In genomic region chr2:190637903-190638618, GRCh38 we compare ENCODE assay signal across 11 cellular contexts. TPM values are rescaled to one million over a fixed set of nuclear protein-coding genes. Genes with fewer than 3 reads are reported as not detected.
DNase-seq lines count a peak whose midpoint lies in the region; ATAC-seq, FAIRE-seq and TF ChIP-seq lines count a peak whose summit lies in the region.
"Had no signal": no experiment of that assay in that cellular context is flagged by ENCODE, and none has a peak within 500 bp of the region (broad histone marks: within the 10 kb centered on the region; RNA-seq: fewer than 3 reads in every experiment).

No MANE protein-coding gene starts in this region.

- H3K4ac ChIP-seq in mesenchymal stem cell (ENCODE audit: low read depth in 1 of 2, low read length in 2 of 2), result peak overlapping the region in 1 of 2 experiments; percentile 32

- H3K27me3 Mint-ChIP-seq in activated naive CD8-positive, alpha-beta T cell treated with anti-CD3 and anti-CD28 coated beads for 36 hours, result no peaks in the 10 kb centered on the region

- H3K36me3 ChIP-seq in OCI-LY3 (replicated peaks; ENCODE audit: low read depth, low read length), result no peaks in the 10 kb centered on the region
- no peaks in the 10 kb centered on the region for H3K36me3 ChIP-seq in mesenchymal stem cell (ENCODE audit: control insufficient read depth in 1 of 2, insufficient read depth in 2 of 2, low read depth in 1 of 2, low read length in 2 of 2)
- no peaks in the 10 kb centered on the region for H3K36me3 ChIP-seq in suprapubic skin
- no peaks in the 10 kb centered on the region for H3K36me3 ChIP-seq in effector memory CD4-positive, alpha-beta T cell (ENCODE audit: control insufficient read depth, insufficient read depth, low read length)
- H3K36me3 ChIP-seq: MG63 had no signal

- H3K79me2 ChIP-seq in OCI-LY3 (ENCODE audit: low read length), result no peaks in the 10 kb centered on the region

- no peak overlapping the region for H3K23ac ChIP-seq in mesenchymal stem cell (ENCODE audit: low read length in 2 of 2)

- FAIRE-seq in RCC 7860 (lab: Jason Lieb, UNC), result no peak

- peak overlapping the region; percentile 32 to 50 for H2BK12ac ChIP-seq in mesenchymal stem cell (ENCODE audit: low read length in 2 of 2)

- TF ChIP-seq POLR2A in suprapubic skin (IDR thresholded peaks at IDR 0.05), result no peak

- no peaks in the 10 kb centered on the region for H3K79me1 ChIP-seq in mesenchymal stem cell (replicated peaks; ENCODE audit: low read length, poor library complexity, severe bottlenecking)

- no peak for ATAC-seq in HG03457 (IDR thresholded peaks at IDR 0.05; ENCODE audit: unreplicated experiment)

- no peak overlapping the region for H3K27ac Mint-ChIP-seq in activated naive CD8-positive, alpha-beta T cell treated with anti-CD3 and anti-CD28 coated beads for 36 hours

- H3K4me2 ChIP-seq in OCI-LY3 (ENCODE audit: low read length), result peak overlapping the region; percentile 31
- no peak overlapping the region for H3K4me2 ChIP-seq in mesenchymal stem cell (ENCODE audit: low read length, poor library complexity, severe bottlenecking)

- H2AFZ ChIP-seq in OCI-LY3 (ENCODE audit: low read depth, low read length) (peak overlapping the region; percentile 93), mesenchymal stem cell (ENCODE audit: low read depth, low read length) (no peak overlapping the region)

- H2BK15ac ChIP-seq in mesenchymal stem cell (ENCODE audit: low read depth, poor library complexity, severe bottlenecking), result no peak overlapping the region

- H3K9ac ChIP-seq in OCI-LY3 (ENCODE audit: low read length), result no peak overlapping the region
- H3K9ac ChIP-seq in mesenchymal stem cell (ENCODE audit: low read length), result peak overlapping the region; percentile 37

- H4K91ac ChIP-seq in mesenchymal stem cell (ENCODE audit: low read length), result peak overlapping the region; percentile 58

- no peak for TF ChIP-seq EP300 in suprapubic skin (IDR thresholded peaks at IDR 0.05)

- H3K18ac ChIP-seq in mesenchymal stem cell (ENCODE audit: low read depth in 1 of 2, low read length in 2 of 2), result peak overlapping the region; percentile 49 to 59

- no peak overlapping the region for H3K14ac ChIP-seq in mesenchymal stem cell (ENCODE audit: low read length in 2 of 2)

- peak overlapping the region; percentile 49 for H4K8ac ChIP-seq in mesenchymal stem cell (ENCODE audit: low read length)

- H3K9me3 Mint-ChIP-seq in activated naive CD8-positive, alpha-beta T cell treated with anti-CD3 and anti-CD28 coated beads for 36 hours, result no peaks in the 10 kb centered on the region

- no peak overlapping the region for H3K4me3 Mint-ChIP-seq in activated naive CD8-positive, alpha-beta T cell treated with anti-CD3 and anti-CD28 coated beads for 36 hours

- H3K4me1 Mint-ChIP-seq in activated naive CD8-positive, alpha-beta T cell treated with anti-CD3 and anti-CD28 coated beads for 36 hours, result peaks cover 4% of the 10 kb centered on the region

- H3K27me3 ChIP-seq in OCI-LY3 (ENCODE audit: low read depth, low read length), result no peaks in the 10 kb centered on the region
- H3K27me3 ChIP-seq in mesenchymal stem cell (ENCODE audit: control insufficient read depth in 1 of 2, insufficient read depth in 1 of 2, low read length in 2 of 2), result no peaks in the 10 kb centered on the region
- H3K27me3 ChIP-seq in suprapubic skin, result no peaks in the 10 kb centered on the region
- H3K27me3 ChIP-seq in effector memory CD4-positive, alpha-beta T cell (replicated peaks; ENCODE audit: control insufficient read depth, insufficient read depth, low read length, poor library complexity, severe bottlenecking), result no peaks in the 10 kb centered on the region
- H3K27me3 ChIP-seq: MG63 had no signal

- H3K36me3 Mint-ChIP-seq in activated naive CD8-positive, alpha-beta T cell treated with anti-CD3 and anti-CD28 coated beads for 36 hours, result no peaks in the 10 kb centered on the region

- peak overlapping the region; percentile 79 for H2AK5ac ChIP-seq in mesenchymal stem cell (ENCODE audit: low read length, severe bottlenecking)

- H3K4me1 ChIP-seq in OCI-LY3 (ENCODE audit: low read length) (peaks cover 20% of the 10 kb centered on the region), mesenchymal stem cell (ENCODE audit: control insufficient read depth, insufficient read depth, low read depth, low read length) (peaks cover 5% of the 10 kb centered on the region), suprapubic skin (peaks cover 19% of the 10 kb centered on the region)
- no peaks in the 10 kb centered on the region for H3K4me1 ChIP-seq in effector memory CD4-positive, alpha-beta T cell (ENCODE audit: control insufficient read depth, insufficient read depth, low read length, poor library complexity, severe bottlenecking)

- no peak for TF ChIP-seq CTCF in OCI-LY3 (IDR thresholded peaks at IDR 0.05; ENCODE audit: low read depth, low read length)
- TF ChIP-seq CTCF in coronary artery (IDR thresholded peaks at IDR 0.05), result no peak
- TF ChIP-seq CTCF in suprapubic skin (IDR thresholded peaks at IDR 0.05), result no peak

- DNase-seq in coronary artery (ENCODE audit: low spot score) (no peak), mesenchymal stem cell (peak; percentile 6), suprapubic skin (ENCODE audit: low spot score in 2 of 2) (no peak), RCC 7860 (ENCODE audit: low spot score) (no peak)
- DNase-seq in activated naive CD8-positive, alpha-beta T cell treated with anti-CD3 and anti-CD28 coated beads for 36 hours, result no peak
- DNase-seq in effector memory CD4-positive, alpha-beta T cell, result no peak
- DNase-seq: activated CD4-positive, alpha-beta T cell treated with anti-CD3 and anti-CD28 coated beads, Interleukin-2, amount 50 U/mL, for 4 hours; central memory CD4-positive, alpha-beta T cell; MG63 had no signal

- WGBS in mesenchymal stem cell, result 85% methylated on average over 8 of the region's 8 CpGs
- WGBS in suprapubic skin, result 63% methylated on average over 8 of the region's 8 CpGs

- no peak overlapping the region for H2BK5ac ChIP-seq in mesenchymal stem cell (ENCODE audit: low read depth, low read length, poor library complexity, severe bottlenecking)

- H2BK120ac ChIP-seq in mesenchymal stem cell (ENCODE audit: low read depth, low read length), result no peak overlapping the region

- H3K27ac ChIP-seq in OCI-LY3 (ENCODE audit: low read length) (no peak overlapping the region), coronary artery (peak overlapping the region; percentile 49 to 89), mesenchymal stem cell (ENCODE audit: low read length, poor library complexity, severe bottlenecking) (peak overlapping the region; percentile 38), suprapubic skin (peak overlapping the region; percentile 44)
- no peak overlapping the region for H3K27ac ChIP-seq in effector memory CD4-positive, alpha-beta T cell (ENCODE audit: insufficient read depth, low read length, poor library complexity, severe bottlenecking)

- no peaks in the 10 kb centered on the region for H3K9me3 ChIP-seq in OCI-LY3 (ENCODE audit: insufficient read depth, low read length)
- H3K9me3 ChIP-seq in mesenchymal stem cell (ENCODE audit: control insufficient read depth, low read length), result no peaks in the 10 kb centered on the region
- H3K9me3 ChIP-seq in suprapubic skin, result no peaks in the 10 kb centered on the region
- H3K9me3 ChIP-seq in effector memory CD4-positive, alpha-beta T cell (ENCODE audit: control insufficient read depth, low read length), result no peaks in the 10 kb centered on the region
- H3K9me3 ChIP-seq: MG63 had no signal

- no peaks in the 10 kb centered on the region for H4K20me1 ChIP-seq in OCI-LY3 (ENCODE audit: insufficient read depth, low read length)

- H3K4me3 ChIP-seq in OCI-LY3 (ENCODE audit: low read length) (no peak overlapping the region), coronary artery (no peak overlapping the region), mesenchymal stem cell (ENCODE audit: insufficient read depth in 1 of 2, low read depth in 1 of 2, low read length in 2 of 2) (no peak overlapping the region), suprapubic skin (no peak overlapping the region)
- H3K4me3 ChIP-seq in effector memory CD4-positive, alpha-beta T cell (ENCODE audit: insufficient read depth, low read depth, low read length, poor library complexity, severe bottlenecking), result no peak overlapping the region
- H3K4me3 ChIP-seq: MG63 had no signal

RNA-seq across cellular contexts. Expression of gene NAB1, which starts 10.8 kb away (rescaled TPM):
- 13.4 TPM for polyA plus RNA-seq in mesenchymal stem cell (2013, experiment 1 of 2)
- 13.5 TPM for polyA plus RNA-seq in mesenchymal stem cell (2013, experiment 2 of 2)
- 100 to 1,000 TPM in 3 of 4 donors, 10 to 100 TPM in 1; 83.3 to 116 (median 111) TPM for total RNA-seq in suprapubic skin
- 10 to 100 TPM; 24.9 to 33.3 TPM for total RNA-seq in activated naive CD8-positive, alpha-beta T cell treated with anti-CD3 and anti-CD28 coated beads for 36 hours

Comparison
In these comparisons a context has a peak if more than half of its experiments do, and no peak if none do; other contexts are left out.
1. H3K27ac ChIP-seq: peak in coronary artery (2 of 2), mesenchymal stem cell (single experiment) and suprapubic skin (single experiment); none in OCI-LY3 (single experiment) and effector memory CD4-positive, alpha-beta T cell (single experiment).